ENCODE assay signal across 9 cellular contexts in genomic region chr15:90982135-90982534, GRCh38. TPM values are rescaled to one million over a fixed set of nuclear protein-coding genes. Genes with fewer than 3 reads are reported as not detected.
A peak's percentile ranks its signal among the peaks of the same experiment; 100 is the strongest.
DNase-seq lines count a peak whose midpoint lies in the region; ATAC-seq, FAIRE-seq and TF ChIP-seq lines count a peak whose summit lies in the region.
"Had no signal": no experiment of that assay in that cellular context is flagged by ENCODE, and none has a peak within 500 bp of the region (broad histone marks: within the 10 kb centered on the region; RNA-seq: fewer than 3 reads in every experiment).

No MANE protein-coding gene starts in this region.

- no peak overlapping the region for H3K4me3 ChIP-seq in choroid plexus epithelial cell (ENCODE audit: low read depth, low read length)

- TF ChIP-seq CTCF in choroid plexus epithelial cell (conservative IDR thresholded peaks at IDR 0.05; ENCODE audit: low read depth, low read length) = no peak

- no peak for DNase-seq in GM12891 (ENCODE audit: insufficient read length, low spot score)
- DNase-seq in choroid plexus epithelial cell (ENCODE audit: low read depth) = peak; percentile 65
- DNase-seq in Right ventricle myocardium superior = no peak
- DNase-seq in superior temporal gyrus (ENCODE audit: extremely low spot score) = no peak
- DNase-seq in NCI-H1105 (lab: John Stamatoyannopoulos, UW) = no peak
- DNase-seq: central memory CD4-positive, alpha-beta T cell had no signal

- intact Hi-C loops in Right ventricle myocardium superior (cut with DNase I) = no loop called here

- TF ChIP-seq POLR2A in GM12891 (IDR thresholded peaks at IDR 0.05; ENCODE audit: low read depth, low read length) = no peak

- ATAC-seq in GM21381 (IDR thresholded peaks at IDR 0.05; ENCODE audit: unreplicated experiment) (peak; percentile 27), HG03469 (IDR thresholded peaks at IDR 0.05; ENCODE audit: unreplicated experiment) (peak; percentile 14), Right ventricle myocardium superior (ENCODE audit: poor library complexity) (no peak), HG02588 (IDR thresholded peaks at IDR 0.05; ENCODE audit: unreplicated experiment) (no peak)

- FAIRE-seq in GM12891 (lab: Jason Lieb, UNC) = peak; percentile 13

TF ChIP-seq in GM12891, 5 proteins besides CTCF, POLR2A, EP300 and RAD21:
- no peak for TF ChIP-seq TAF1 (IDR thresholded peaks at IDR 0.05; ENCODE audit: low read depth, low read length)
- peak; percentile 42 for TF ChIP-seq SPI1 (IDR thresholded peaks at IDR 0.05; ENCODE audit: low read depth, low read length)

RNA-seq across cellular contexts. Expression of gene PRC1, which starts 12.2 kb away (rescaled TPM):
- 65.0 TPM for polyA plus RNA-seq in GM12891 (2012; ENCODE audit: low read depth, missing spikeins)
- total RNA-seq in Right ventricle myocardium superior = 3.7 TPM

RNA-seq across cellular contexts. Expression of gene RCCD1, which starts 27.5 kb away (rescaled TPM):
- polyA plus RNA-seq in GM12891 (2012; ENCODE audit: low read depth, missing spikeins) = 11.4 TPM
- total RNA-seq in Right ventricle myocardium superior = 9.3 TPM

RNA-seq across cellular contexts. Expression of gene VPS33B, which starts 40.3 kb away (rescaled TPM):
- polyA plus RNA-seq in GM12891 (2012; ENCODE audit: low read depth, missing spikeins) = 24.0 TPM
- 4.4 TPM for total RNA-seq in Right ventricle myocardium superior

RNA-seq across cellular contexts. Expression of gene UNC45A, which starts 47.0 kb away (rescaled TPM):
- polyA plus RNA-seq in GM12891 (2012; ENCODE audit: low read depth, missing spikeins) = 29.4 TPM
- 26.5 TPM for total RNA-seq in Right ventricle myocardium superior

RNA-seq across cellular contexts. Expression of gene HDDC3, which starts 49.8 kb away (rescaled TPM):
- 16.1 TPM for polyA plus RNA-seq in GM12891 (2012; ENCODE audit: low read depth, missing spikeins)
- total RNA-seq in Right ventricle myocardium superior = 15.5 TPM

Comparison
In these comparisons a context has a peak if more than half of its experiments do, and no peak if none do; other contexts are left out.
1. ATAC-seq: peak in GM21381 (single experiment) and HG03469 (single experiment); none in Right ventricle myocardium superior (single experiment) and HG02588 (single experiment).